ENCODE assay signal across 18 cellular contexts in the genomic region with DNA sequence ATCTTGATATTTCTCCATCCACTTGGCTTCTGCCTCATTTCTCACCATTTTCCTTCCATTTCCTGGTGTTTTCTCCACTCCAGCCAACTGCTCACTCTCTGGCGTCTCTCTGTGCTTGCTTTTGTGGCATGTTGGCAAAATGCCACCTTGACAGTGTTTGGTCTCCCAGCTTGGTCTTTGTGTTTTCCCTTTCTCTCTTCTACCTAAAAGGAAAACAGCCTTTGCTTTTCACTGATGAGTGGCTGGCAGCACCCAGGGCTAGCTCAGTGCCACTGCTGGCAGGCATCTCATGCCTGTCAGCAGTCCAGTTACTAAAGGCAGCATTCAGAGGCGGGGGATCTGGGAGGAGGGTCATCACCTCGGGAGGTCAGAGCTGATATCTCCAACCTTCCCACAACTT. TPM values are rescaled to one million over a fixed set of nuclear protein-coding genes. Genes with fewer than 3 reads are reported as not detected.
DNase-seq lines count a peak whose midpoint lies in the region; ATAC-seq, FAIRE-seq and TF ChIP-seq lines count a peak whose summit lies in the region.
"Had no signal": no experiment of that assay in that cellular context is flagged by ENCODE, and none has a peak within 500 bp of the region (broad histone marks: within the 10 kb centered on the region; RNA-seq: fewer than 3 reads in every experiment).

No MANE protein-coding gene starts in this region.

- H3K4me1 Mint-ChIP-seq in stimulated activated naive B cell treated with anti-CD40 and anti-IgM and Interleukin-4, amounts not matched to agents 10 μg/mL and 1 μg/mL and 100 μg/mL, for 72 hours: no peaks in the 10 kb centered on the region
- H3K4me1 Mint-ChIP-seq: activated naive CD4-positive, alpha-beta T cell treated with anti-CD3 and anti-CD28 coated beads, Interleukin-2, amount 10 ng/mL, durations not matched to agents 7 days and 5 days; natural killer cell had no signal

- TF ChIP-seq CTCF in vagina (IDR thresholded peaks at IDR 0.05): no peak

- H3K27me3 ChIP-seq in vagina (no peaks in the 10 kb centered on the region), small intestine (ENCODE audit: control insufficient read depth in 2 of 2, insufficient read depth in 2 of 2, low read length in 2 of 2) (no peaks in the 10 kb centered on the region)
- H3K27me3 ChIP-seq: BLaER1, gastrocnemius medialis had no signal

- no peak overlapping the region for H3K27ac Mint-ChIP-seq in stimulated activated naive B cell treated with anti-CD40 and anti-IgM and Interleukin-4, amounts not matched to agents 10 μg/mL and 1 μg/mL and 100 μg/mL, for 72 hours
- H3K27ac Mint-ChIP-seq: activated naive CD4-positive, alpha-beta T cell treated with anti-CD3 and anti-CD28 coated beads, Interleukin-2, amount 10 ng/mL, durations not matched to agents 7 days and 5 days; natural killer cell; WTC11 had no signal

- in situ Hi-C loops in G401 (cut with HindIII; ENCODE audit: low sequenced_read_pairs): no loop called here

- no peak for ATAC-seq in stimulated activated naive B cell treated with anti-CD40 and anti-IgM and Interleukin-4, amounts not matched to agents 10 μg/mL and 1 μg/mL and 100 μg/mL, for 72 hours (replicated peaks)
- ATAC-seq: gastrocnemius medialis, natural killer cell, WTC11 had no signal

- H3K27me3 Mint-ChIP-seq in stimulated activated naive B cell treated with anti-CD40 and anti-IgM and Interleukin-4, amounts not matched to agents 10 μg/mL and 1 μg/mL and 100 μg/mL, for 72 hours: no peaks in the 10 kb centered on the region
- H3K27me3 Mint-ChIP-seq: activated naive CD4-positive, alpha-beta T cell treated with anti-CD3 and anti-CD28 coated beads, Interleukin-2, amount 10 ng/mL, durations not matched to agents 7 days and 5 days had no signal

- TF ChIP-seq POLR2A in vagina (IDR thresholded peaks at IDR 0.05): no peak

- no peaks in the 10 kb centered on the region for H3K36me3 ChIP-seq in vagina
- no peaks in the 10 kb centered on the region for H3K36me3 ChIP-seq in small intestine (ENCODE audit: control insufficient read depth in 2 of 2, insufficient read depth in 2 of 2, low read length in 2 of 2)
- H3K36me3 ChIP-seq: BLaER1, gastrocnemius medialis had no signal

- no peak overlapping the region for H3K4me3 Mint-ChIP-seq in stimulated activated naive B cell treated with anti-CD40 and anti-IgM and Interleukin-4, amounts not matched to agents 10 μg/mL and 1 μg/mL and 100 μg/mL, for 72 hours
- H3K4me3 Mint-ChIP-seq: activated naive CD4-positive, alpha-beta T cell treated with anti-CD3 and anti-CD28 coated beads, Interleukin-2, amount 10 ng/mL, durations not matched to agents 7 days and 5 days; natural killer cell; WTC11 had no signal

- H3K9me3 ChIP-seq in vagina (no peaks in the 10 kb centered on the region), small intestine (ENCODE audit: control insufficient read depth, low read depth) (no peaks in the 10 kb centered on the region)
- H3K9me3 ChIP-seq: gastrocnemius medialis had no signal

- H3K27ac ChIP-seq in vagina (no peak overlapping the region), small intestine (ENCODE audit: low read depth in 1 of 2, low read length in 1 of 2) (no peak overlapping the region)
- H3K27ac ChIP-seq: BLaER1, gastrocnemius medialis had no signal

- WGBS in small intestine, 3 donors: 48 to 68% (median 57%) methylated on average over 3 of the region's 3 CpGs

- no peaks in the 10 kb centered on the region for H3K36me3 Mint-ChIP-seq in stimulated activated naive B cell treated with anti-CD40 and anti-IgM and Interleukin-4, amounts not matched to agents 10 μg/mL and 1 μg/mL and 100 μg/mL, for 72 hours
- H3K36me3 Mint-ChIP-seq: activated naive CD4-positive, alpha-beta T cell treated with anti-CD3 and anti-CD28 coated beads, Interleukin-2, amount 10 ng/mL, durations not matched to agents 7 days and 5 days; natural killer cell had no signal

- DNase-seq in G401 (ENCODE audit: low spot score) (peak; percentile 45), NCI-H2081 (lab: John Stamatoyannopoulos, UW) (peak; percentile 76 to 94), anterior cingulate cortex (lab: John Stamatoyannopoulos, UW) (peak in 50 of 58 donors; percentile 4 to 79 (median 46)), occipital lobe (lab: John Stamatoyannopoulos, UW) (peak; percentile 15), vagina (ENCODE audit: extremely low spot score in 2 of 2) (no peak), GOT3 (lab: John Stamatoyannopoulos, UW) (no peak), small intestine (no peak)
- no peak for DNase-seq in stimulated activated naive B cell treated with anti-CD40 and anti-IgM and Interleukin-4, amounts not matched to agents 10 μg/mL and 1 μg/mL and 100 μg/mL, for 72 hours
- DNase-seq: activated naive CD4-positive, alpha-beta T cell treated with anti-CD3 and anti-CD28 coated beads, Interleukin-2, amount 10 ng/mL, durations not matched to agents 7 days and 5 days; central memory CD4-positive, alpha-beta T cell; gastrocnemius medialis; natural killer cell; stimulated activated CD4-positive, alpha-beta T cell treated with anti-CD3 and anti-CD28 coated beads, Interleukin-2, amount 100 ng/mL, for 48 hours; SW 1271 had no signal

- H3K9me3 Mint-ChIP-seq in stimulated activated naive B cell treated with anti-CD40 and anti-IgM and Interleukin-4, amounts not matched to agents 10 μg/mL and 1 μg/mL and 100 μg/mL, for 72 hours: peaks cover under 1 to 5% of the 10 kb centered on the region in 2 donors
- H3K9me3 Mint-ChIP-seq: natural killer cell had no signal

- H3K4me3 ChIP-seq in vagina (no peak overlapping the region), small intestine (ENCODE audit: low read depth in 1 of 2, low read length in 2 of 2) (no peak overlapping the region)
- H3K4me3 ChIP-seq: BLaER1, gastrocnemius medialis had no signal

- no peak for FAIRE-seq in small intestine (lab: Jason Lieb, UNC)
- FAIRE-seq: endometrium had no signal

- intact Hi-C loops in vagina (cut with DNase I): loop anchor here (10.0 kb wide), 1 partner anchor 1847 kb away; no protein-coding TSS in a partner anchor

- no peaks in the 10 kb centered on the region for H3K4me1 ChIP-seq in vagina
- no peaks in the 10 kb centered on the region for H3K4me1 ChIP-seq in small intestine (ENCODE audit: control insufficient read depth in 2 of 2, insufficient read depth in 1 of 2, low read depth in 1 of 2, low read length in 1 of 2)
- H3K4me1 ChIP-seq: BLaER1, gastrocnemius medialis had no signal

RNA-seq across cellular contexts. Expression of a gene that starts 55.3 kb away (rescaled TPM):
- total RNA-seq in G401 (2014; rRNA removed; shearing (Covaris generic)): not detected in 2 replicates
- total RNA-seq in occipital lobe: 13.3 TPM
- not detected for total RNA-seq in vagina
- polyA plus RNA-seq in small intestine: under 1 TPM in 2 of 3 donors, not detected in 1; under 0.01 to 0.22 TPM
- total RNA-seq: natural killer cell, right cardiac atrium had no signal

Comparison
In these comparisons a context has a peak if more than half of its experiments do, and no peak if none do; other contexts are left out.
1. DNase-seq: peak in G401 (single experiment), NCI-H2081 (2 of 2), anterior cingulate cortex (50 of 58) and occipital lobe (single experiment); none in vagina (0 of 2), GOT3 (single experiment), small intestine (single experiment) and stimulated activated naive B cell treated with anti-CD40 and anti-IgM and Interleukin-4, amounts not matched to agents 10 μg/mL and 1 μg/mL and 100 μg/mL, for 72 hours (single experiment).
2. RNA of a gene that starts 55.3 kb away (total RNA-seq): 13.3 TPM in occipital lobe (single experiment); not detected in G401 and not detected in vagina (single experiment); every median in the first group is over 10 times any median in the second.